Comparison of ENCODE assay signal across 9 cellular contexts in genomic region chr19:39479916-39480315, GRCh38. TPM values are rescaled to one million over a fixed set of nuclear protein-coding genes. Genes with fewer than 3 reads are reported as not detected.
A peak's percentile ranks its signal among the peaks of the same experiment; 100 is the strongest.
DNase-seq lines count a peak whose midpoint lies in the region; ATAC-seq and TF ChIP-seq lines count a peak whose summit lies in the region.
"Had no signal": no experiment of that assay in that cellular context is flagged by ENCODE, and none has a peak within 500 bp of the region (broad histone marks: within the 10 kb centered on the region; RNA-seq: fewer than 3 reads in every experiment).

No MANE protein-coding gene starts in this region.

- no peaks in the 10 kb centered on the region for H3K9me3 ChIP-seq in HAP-1
- H3K9me3 ChIP-seq in Peyer's patch, result no peaks in the 10 kb centered on the region

- TF ChIP-seq CTCF in Peyer's patch (IDR thresholded peaks at IDR 0.05), result no peak
- no peak for TF ChIP-seq CTCF in retinal pigment epithelial cell (conservative IDR thresholded peaks at IDR 0.05; ENCODE audit: low read depth, low read length)

- H3K4me1 ChIP-seq in HAP-1 (peaks cover 17% of the 10 kb centered on the region), Peyer's patch (peaks cover 0 to 14% (median 7%) of the 10 kb centered on the region in 4 donors)

- H3K4me3 ChIP-seq in HAP-1 (peak overlapping the region; percentile 96), Peyer's patch (peak overlapping the region; percentile 79 to 97 (median 92)), retinal pigment epithelial cell (ENCODE audit: low read length) (peak overlapping the region; percentile 98)

- ATAC-seq in HG03442 (IDR thresholded peaks at IDR 0.05; ENCODE audit: unreplicated experiment), result no peak

- no peak for TF ChIP-seq POLR2A in Peyer's patch (IDR thresholded peaks at IDR 0.05)

- no peaks in the 10 kb centered on the region for H3K27me3 ChIP-seq in HAP-1 (ENCODE audit: low read depth)
- no peaks in the 10 kb centered on the region for H3K27me3 ChIP-seq in Peyer's patch

- DNase-seq in HAP-1 (ENCODE audit: low spot score in 2 of 2) (no peak), Peyer's patch (no peak), epithelial cell of prostate (ENCODE audit: low read depth, low spot score) (no peak), retinal pigment epithelial cell (ENCODE audit: low read depth) (no peak), cerebellar nuclear complex (lab: John Stamatoyannopoulos, UW) (no peak), amygdala (lab: John Stamatoyannopoulos, UW) (no peak), COLO668 (lab: John Stamatoyannopoulos, UW; ENCODE audit: unreplicated experiment) (no peak)

- peak overlapping the region; percentile 70 to 86 (median 78) for H3K27ac ChIP-seq in Peyer's patch
- H3K27ac ChIP-seq in epithelial cell of prostate, result peak overlapping the region; percentile 64

- peaks cover 40% of the 10 kb centered on the region for H3K36me3 ChIP-seq in HAP-1 (replicated peaks)
- peaks cover 0 to 23% (median 0%) of the 10 kb centered on the region in 3 donors for H3K36me3 ChIP-seq in Peyer's patch

- in situ Hi-C loops in HAP-1 (cut with MboI; ENCODE audit: low sequenced_read_pairs), result loop anchor here (5.0 kb wide), 1 partner anchor 52 kb away; the partner anchor contains the start of gene EID2B

RNA-seq across cellular contexts. Expression of gene TIMM50, which starts 0.7 kb away (rescaled TPM):
- 10 to 100 TPM; 25.4 to 61.1 (median 33.2) TPM for total RNA-seq in Peyer's patch

RNA-seq across cellular contexts. Expression of gene DLL3, which starts 18.8 kb away (rescaled TPM):
- under 1 TPM in 2 of 4 donors, not detected in 2; 0.47 to 0.67 TPM for total RNA-seq in Peyer's patch

RNA-seq across cellular contexts. Expression of gene SUPT5H, which starts 34.5 kb away (rescaled TPM):
- total RNA-seq in Peyer's patch, result 100 to 1,000 TPM in 3 of 4 donors, 10 to 100 TPM in 1; 98.4 to 173 (median 160) TPM

RNA-seq across cellular contexts. Expression of gene SELENOV, which starts 35.0 kb away (rescaled TPM):
- not detected for total RNA-seq in Peyer's patch
- total RNA-seq: dermis microvascular lymphatic vessel endothelial cell had no signal

RNA-seq across cellular contexts. Expression of gene RPS16, which starts 44.2 kb away (rescaled TPM):
- total RNA-seq in Peyer's patch, result 1,000 to 10,000 TPM in 1 of 4 donors, 100 to 1,000 TPM in 3; 443 to 1,406 (median 686) TPM
